In the genomic region with DNA sequence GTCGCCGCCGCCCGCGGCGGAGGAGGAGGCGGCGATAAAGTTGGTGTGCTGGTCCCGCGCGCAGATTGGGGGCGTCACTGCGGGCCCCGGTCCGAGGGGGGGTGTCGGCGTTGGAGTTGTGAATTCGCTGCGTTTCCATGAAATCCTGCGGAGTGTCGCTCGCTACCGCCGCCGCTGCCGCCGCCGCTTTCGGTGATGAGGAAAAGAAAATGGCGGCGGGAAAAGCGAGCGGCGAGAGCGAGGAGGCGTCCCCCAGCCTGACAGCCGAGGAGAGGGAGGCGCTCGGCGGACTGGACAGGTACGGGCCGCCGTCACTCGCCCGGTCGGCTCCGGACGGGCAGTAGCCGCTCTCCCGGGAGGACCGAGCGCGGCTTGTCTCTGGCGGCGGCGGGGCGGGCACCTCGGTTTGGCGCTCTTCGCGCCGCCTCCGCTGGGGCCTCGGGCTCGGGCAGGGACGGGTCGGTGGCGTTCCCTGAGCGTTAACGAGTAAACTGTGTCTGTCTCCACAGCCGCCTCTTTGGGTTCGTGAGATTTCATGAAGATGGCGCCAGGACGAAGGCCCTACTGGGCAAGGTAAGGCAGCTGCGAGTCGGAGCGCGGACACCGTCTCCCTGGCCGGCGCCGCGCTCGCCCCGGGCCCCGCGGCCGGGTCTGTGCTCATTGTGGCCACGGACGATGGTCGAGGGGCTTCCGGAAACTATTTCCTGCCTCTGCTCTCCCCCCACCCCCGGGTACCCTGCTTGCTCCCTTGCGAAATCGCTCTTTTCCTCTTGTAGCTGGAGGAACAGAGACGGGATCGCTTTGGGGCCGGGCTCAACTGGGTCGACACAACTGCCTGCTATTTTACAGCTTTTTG, we compare ENCODE assay signal across 9 cellular contexts. TPM values are rescaled to one million over a fixed set of nuclear protein-coding genes. Genes with fewer than 3 reads are reported as not detected.
A peak's percentile ranks its signal among the peaks of the same experiment; 100 is the strongest.
DNase-seq lines count a peak whose midpoint lies in the region; ATAC-seq and TF ChIP-seq lines count a peak whose summit lies in the region.
"Had no signal": no experiment of that assay in that cellular context is flagged by ENCODE, and none has a peak within 500 bp of the region (broad histone marks: within the 10 kb centered on the region; RNA-seq: fewer than 3 reads in every experiment).

No MANE protein-coding gene starts in this region.

- H3K4me1 ChIP-seq in OCI-LY7 (ENCODE audit: insufficient read depth, low read length, poor library complexity, severe bottlenecking): peaks cover 5% of the 10 kb centered on the region
- H3K4me1 ChIP-seq in suprapubic skin: no peaks in the 10 kb centered on the region

- H3K36me3 Mint-ChIP-seq in nephron (ENCODE audit: low read depth): no peaks in the 10 kb centered on the region

- no peak for TF ChIP-seq CTCF in OCI-LY7 (conservative IDR thresholded peaks at IDR 0.05; ENCODE audit: low read length)
- no peak for TF ChIP-seq CTCF in fibroblast of mammary gland (conservative IDR thresholded peaks at IDR 0.05; ENCODE audit: control insufficient read depth, insufficient read depth, low read depth, low read length)
- no peak for TF ChIP-seq CTCF in nephron (IDR thresholded peaks at IDR 0.05; ENCODE audit: unreplicated experiment in 3 of 3)
- TF ChIP-seq CTCF in suprapubic skin (IDR thresholded peaks at IDR 0.05): no peak

- ATAC-seq in HG02852 (IDR thresholded peaks at IDR 0.05; ENCODE audit: unreplicated experiment) (peak; percentile 14), GM21737 (IDR thresholded peaks at IDR 0.05; ENCODE audit: unreplicated experiment) (no peak)

- peaks cover 59% of the 10 kb centered on the region for H3K79me2 ChIP-seq in OCI-LY7 (ENCODE audit: insufficient read depth, low read depth, low read length)

- peak overlapping the region; percentile 87 for H3K4me2 ChIP-seq in OCI-LY7 (ENCODE audit: low read length)

- no peaks in the 10 kb centered on the region for H3K27me3 Mint-ChIP-seq in nephron (ENCODE audit: low read depth)

- H3K27ac ChIP-seq in OCI-LY7 (ENCODE audit: low read depth, low read length, poor library complexity, severe bottlenecking) (peak overlapping the region; percentile 87), suprapubic skin (peak overlapping the region; percentile 96)

- H3K9me2 ChIP-seq in OCI-LY7 (ENCODE audit: insufficient read depth, low read length): no peaks in the 10 kb centered on the region

- H3K27ac Mint-ChIP-seq in nephron: peak overlapping the region; percentile 88 to 98 (median 97)

- H3K4me1 Mint-ChIP-seq in nephron: peaks cover 12% of the 10 kb centered on the region

- peak; percentile 70 for DNase-seq in ELF-1 (ENCODE audit: low read depth, low spot score)
- peak; percentile 45 for DNase-seq in OCI-LY7 (ENCODE audit: low spot score)
- DNase-seq in activated T-helper 1 cell treated with anti-CD3 and anti-CD28 coated beads, Interleukin-2, amount 50 U/mL, for 16 hours (ENCODE audit: low read depth in 1 of 2, low spot score in 1 of 2): peak; percentile 6 to 33
- peak; percentile 39 for DNase-seq in fibroblast of mammary gland (ENCODE audit: low read depth)
- DNase-seq in suprapubic skin (ENCODE audit: low spot score in 2 of 2): peak; percentile 78 to 80

- H3K36me3 ChIP-seq in OCI-LY7 (ENCODE audit: insufficient read depth, low read length) (peaks cover 14% of the 10 kb centered on the region), suprapubic skin (no peaks in the 10 kb centered on the region)

- CTCF ChIA-PET in OCI-LY7 (lab: Charles Lee; ENCODE audit: unreplicated experiment): interaction anchor here (0.6 kb wide), 2 partner anchors 40 to 340 kb away, joined by 3 read pairs; no protein-coding TSS in a partner anchor

- H3K4me3 Mint-ChIP-seq in nephron: peak overlapping the region; percentile 94 to 99 (median 96)

- H3K9me3 Mint-ChIP-seq in nephron: peaks cover 7% of the 10 kb centered on the region

- peak overlapping the region; percentile 61; the same call in 1 of the 2 replicates for H2AFZ ChIP-seq in OCI-LY7 (ENCODE audit: low read length)

- H3K27me3 ChIP-seq in suprapubic skin: no peaks in the 10 kb centered on the region

- 0% methylated on average over 21 of the region's 99 CpGs for WGBS in suprapubic skin

- no peaks in the 10 kb centered on the region for H3K9me3 ChIP-seq in OCI-LY7 (ENCODE audit: low read length)
- no peaks in the 10 kb centered on the region for H3K9me3 ChIP-seq in suprapubic skin

- peaks cover 7% of the 10 kb centered on the region; the same call in 1 of the 2 replicates for H4K20me1 ChIP-seq in OCI-LY7 (ENCODE audit: insufficient read depth, low read length)

- peak in 1 of 2 donors; percentile 4 for TF ChIP-seq POLR2A in suprapubic skin (IDR thresholded peaks at IDR 0.05)

- no TSS peak for BruUV-seq in OCI-LY7 (replicated peaks; lab: Mats Ljungman, UMichigan)

- peak overlapping the region; percentile 73 for H3K4me3 ChIP-seq in OCI-LY7 (ENCODE audit: low read depth, low read length, poor library complexity, severe bottlenecking)
- peak overlapping the region; percentile 88 for H3K4me3 ChIP-seq in fibroblast of mammary gland (ENCODE audit: control insufficient read depth, low read depth, low read length)
- H3K4me3 ChIP-seq in suprapubic skin: peak overlapping the region; percentile 79

- TF ChIP-seq EP300 in suprapubic skin (IDR thresholded peaks at IDR 0.05): no peak

- intact Hi-C loops in OCI-LY7 (cut with micrococcal nuclease; ENCODE audit: unreplicated experiment): loop anchor here (2.0 to 5.0 kb wide), 3 partner anchors 33 to 331 kb away; a partner anchor contains a TSS

- POLR2A ChIA-PET in OCI-LY7 (lab: Charles Lee): interaction anchor here (0.5 to 1.0 kb wide), 5 partner anchors 13 to 1971 kb away, joined by 3 to 6 read pairs (median 4); no protein-coding TSS in a partner anchor

RNA-seq across cellular contexts. Expression of a gene that starts 0.7 kb away (rescaled TPM):
- total RNA-seq in OCI-LY7 (2014; rRNA removed; shearing (Covaris generic)): 18.8 and 20.5 TPM in 2 replicates
- 23.4 and 29.5 TPM in 2 replicates for total RNA-seq in OCI-LY7 (2022)
- total RNA-seq in suprapubic skin: 100 to 1,000 TPM in 1 of 4 donors, 10 to 100 TPM in 3; 45.5 to 140 (median 60.9) TPM

RNA-seq across cellular contexts. Expression of a gene that starts 29.8 kb away (rescaled TPM):
- total RNA-seq in OCI-LY7 (2014; rRNA removed; shearing (Covaris generic)): not detected in 2 replicates
- total RNA-seq in OCI-LY7 (2022) (not detected in 2 replicates), suprapubic skin (not detected)
- total RNA-seq: glomerular endothelial cell had no signal

Comparison
In these comparisons a context has a peak if more than half of its experiments do, and no peak if none do; other contexts are left out.
1. DNase-seq: peak in every context shown above with its lines; median percentile 79 in suprapubic skin; 70 in ELF-1; 45 in OCI-LY7; 39 in fibroblast of mammary gland; 20 in activated T-helper 1 cell treated with anti-CD3 and anti-CD28 coated beads, Interleukin-2, amount 50 U/mL, for 16 hours.